ENCODE assay signal across 1 cellular context in genomic region chr3:61829301-61830110, GRCh38.
TF ChIP-seq lines count a peak whose summit lies in the region.

No MANE protein-coding gene starts in this region.

TF ChIP-seq in WTC11, 78 proteins besides CTCF, POLR2A, EP300 and RAD21 (continued from another document):
- TF ChIP-seq ATF2 (CRISPR knock-in tag; IDR thresholded peaks at IDR 0.05; ENCODE audit: borderline replicate concordance, low read depth) (no peak), RELA (CRISPR knock-in tag; IDR thresholded peaks at IDR 0.05; ENCODE audit: borderline replicate concordance) (no peak), USF1 (CRISPR knock-in tag; IDR thresholded peaks at IDR 0.05) (no peak), SMAD3 (CRISPR knock-in tag; IDR thresholded peaks at IDR 0.05; ENCODE audit: borderline replicate concordance) (no peak), STAT6 (CRISPR knock-in tag; conservative IDR thresholded peaks at IDR 0.05; ENCODE audit: low read depth) (no peak), CREM (CRISPR knock-in tag; IDR thresholded peaks at IDR 0.05) (no peak)
